In genomic region chr16:369275-369865, GRCh38 we compare ENCODE assay signal across 9 cellular contexts. TPM values are rescaled to one million over a fixed set of nuclear protein-coding genes. Genes with fewer than 3 reads are reported as not detected.
DNase-seq lines count a peak whose midpoint lies in the region; ATAC-seq and TF ChIP-seq lines count a peak whose summit lies in the region.
"Had no signal": no experiment of that assay in that cellular context is flagged by ENCODE, and none has a peak within 500 bp of the region (broad histone marks: within the 10 kb centered on the region; RNA-seq: fewer than 3 reads in every experiment).

No MANE protein-coding gene starts in this region.

- H3K4me3 Mint-ChIP-seq in CD14-positive monocyte = peak overlapping the region; percentile 71 to 81

- peaks cover 11% of the 10 kb centered on the region for H3K79me2 ChIP-seq in mammary epithelial cell (ENCODE audit: insufficient read depth, low read length)
- H3K79me2 ChIP-seq in neural cell (replicated peaks; ENCODE audit: insufficient read depth, low read length) = no peaks in the 10 kb centered on the region

- H3K9me3 ChIP-seq in HUES6 (ENCODE audit: control insufficient read depth, insufficient read depth, low read depth, low read length) (no peaks in the 10 kb centered on the region), mammary epithelial cell (replicated peaks; ENCODE audit: insufficient read depth, low read length) (no peaks in the 10 kb centered on the region), neural cell (ENCODE audit: low read length) (no peaks in the 10 kb centered on the region)

- peak overlapping the region; percentile 69 for H3K9ac ChIP-seq in HUES6 (ENCODE audit: low read length)
- H3K9ac ChIP-seq in mammary epithelial cell (ENCODE audit: insufficient read depth, low read length) = no peak overlapping the region
- H3K9ac ChIP-seq in neural cell (ENCODE audit: low read length) = peak overlapping the region; percentile 9

- no peaks in the 10 kb centered on the region for H3K9me3 Mint-ChIP-seq in CD14-positive monocyte

- WGBS in mammary epithelial cell (ENCODE audit: low coverage, missing lambda C conversion rate) = 73% methylated on average over 13 of the region's 20 CpGs

- H3K27ac Mint-ChIP-seq in CD14-positive monocyte = no peak overlapping the region

- peaks cover 4 to 8% (median 5%) of the 10 kb centered on the region in 3 donors for H3K27me3 Mint-ChIP-seq in CD14-positive monocyte (ENCODE audit: low read depth in 3 of 3)

- TF ChIP-seq EP300 in neural cell (conservative IDR thresholded peaks at IDR 0.05; ENCODE audit: poor library complexity, severe bottlenecking) = no peak

- H3K4me1 ChIP-seq in HUES6 (ENCODE audit: control insufficient read depth, insufficient read depth, low read length) (peaks cover 12% of the 10 kb centered on the region; the same call in 1 of the 2 replicates), mammary epithelial cell (ENCODE audit: insufficient read depth, low read length) (peaks cover 18% of the 10 kb centered on the region)

- no peak for DNase-seq in CD14-positive monocyte (ENCODE audit: low spot score)
- DNase-seq in mammary epithelial cell = no peak
- no peak for DNase-seq in NCI-H524 (lab: John Stamatoyannopoulos, UW)
- DNase-seq in RKO (ENCODE audit: low spot score) = no peak
- DNase-seq in SW 1271 (lab: John Stamatoyannopoulos, UW) = no peak
- DNase-seq: activated CD4-positive, alpha-beta T cell treated with anti-CD3 and anti-CD28 coated beads for 1 hour had no signal

- CTCF ChIA-PET in mammary epithelial cell (lab: Charles Lee; ENCODE audit: low non-redundant PET) = no interaction called here

- H3K36me3 Mint-ChIP-seq in CD14-positive monocyte = peaks cover 37 to 61% of the 10 kb centered on the region in 2 donors

- no peaks in the 10 kb centered on the region for H4K20me1 ChIP-seq in mammary epithelial cell (ENCODE audit: insufficient read depth, low read length)
- no peaks in the 10 kb centered on the region for H4K20me1 ChIP-seq in neural cell (ENCODE audit: insufficient read depth)

- intact Hi-C loops in CD14-positive monocyte (cut with micrococcal nuclease) = no loop called here
- intact Hi-C loops in mammary epithelial cell (cut with micrococcal nuclease) = no loop called here

- in situ Hi-C loops in mammary epithelial cell (cut with MboI; ENCODE audit: low sequenced_read_pairs in 2 of 2) = no loop called here

- H3K9me2 ChIP-seq in neural cell (ENCODE audit: insufficient read depth, low read length) = no peaks in the 10 kb centered on the region

- no peak for TF ChIP-seq RAD21 in neural cell (conservative IDR thresholded peaks at IDR 0.05)

- H3K27me3 ChIP-seq in HUES6 (ENCODE audit: control insufficient read depth, insufficient read depth, low read length) = no peaks in the 10 kb centered on the region
- no peaks in the 10 kb centered on the region for H3K27me3 ChIP-seq in mammary epithelial cell (ENCODE audit: insufficient read depth, low read length)
- H3K27me3 ChIP-seq in neural cell (ENCODE audit: insufficient read depth, low read depth, low read length) = no peaks in the 10 kb centered on the region

- H3K4me1 Mint-ChIP-seq in CD14-positive monocyte = peaks cover 19% of the 10 kb centered on the region

- no peak for ATAC-seq in HG03139 (IDR thresholded peaks at IDR 0.05; ENCODE audit: unreplicated experiment)

- H3F3A ChIP-seq in neural cell (ENCODE audit: insufficient read depth, low read length, poor library complexity, severe bottlenecking) = no peaks in the 10 kb centered on the region

- H2AFZ ChIP-seq in mammary epithelial cell (ENCODE audit: low read depth, low read length) (no peak overlapping the region), neural cell (ENCODE audit: low read depth, low read length) (no peak overlapping the region)

- BruUV-seq in mammary epithelial cell (replicated peaks; lab: Mats Ljungman, UMichigan) = no TSS peak

- H3K36me3 ChIP-seq in HUES6 (ENCODE audit: control insufficient read depth, insufficient read depth, low read length) (peaks cover 56% of the 10 kb centered on the region), mammary epithelial cell (ENCODE audit: insufficient read depth, low read length) (peaks cover 6% of the 10 kb centered on the region), neural cell (ENCODE audit: insufficient read depth, low read length) (no peaks in the 10 kb centered on the region)

- no peak overlapping the region for H3K27ac ChIP-seq in HUES6 (ENCODE audit: low read depth, low read length)
- no peak overlapping the region for H3K27ac ChIP-seq in mammary epithelial cell (ENCODE audit: insufficient read depth, low read depth, low read length)
- no peak overlapping the region for H3K27ac ChIP-seq in neural cell (ENCODE audit: low read length)

- dilution Hi-C loops in mammary epithelial cell (cut with HindIII; ENCODE audit: low sequenced_read_pairs) = no loop called here

- H3K4me2 ChIP-seq in mammary epithelial cell (ENCODE audit: insufficient read depth, low read depth, low read length) (peak overlapping the region; percentile 93), neural cell (ENCODE audit: low read length) (peak overlapping the region; percentile 59)

- H3K4me3 ChIP-seq in HUES6 (ENCODE audit: low read depth, low read length) (peak overlapping the region; percentile 65), mammary epithelial cell (replicated peaks in 1 of 3; ENCODE audit: insufficient read depth in 1 of 3, low read depth in 2 of 3, low read length in 3 of 3) (peak overlapping the region; percentile 15 to 50 (median 46)), neural cell (ENCODE audit: low read length) (peak overlapping the region; percentile 61)

- TF ChIP-seq CTCF in CD14-positive monocyte (IDR thresholded peaks at IDR 0.05) (no peak), mammary epithelial cell (conservative IDR thresholded peaks at IDR 0.05 in 1 of 2, IDR thresholded peaks at IDR 0.05 in 1 of 2; ENCODE audit: extremely low read depth in 1 of 2, insufficient read depth in 1 of 2, low read depth in 1 of 2, low read length in 2 of 2) (no peak), neural cell (IDR thresholded peaks at IDR 0.05; ENCODE audit: poor library complexity, severe bottlenecking) (no peak)

TF ChIP-seq in neural cell, 6 proteins besides CTCF, POLR2A, EP300 and RAD21:
- no peak for TF ChIP-seq EZH2 (IDR thresholded peaks at IDR 0.05; ENCODE audit: borderline replicate concordance, insufficient read depth, low read length, poor library complexity, severe bottlenecking)
- TF ChIP-seq TAF1 (IDR thresholded peaks at IDR 0.05; ENCODE audit: low read depth) = no peak
- no peak for TF ChIP-seq MXI1 (conservative IDR thresholded peaks at IDR 0.05; ENCODE audit: poor library complexity, severe bottlenecking)
- TF ChIP-seq SMC3 (conservative IDR thresholded peaks at IDR 0.05; ENCODE audit: poor library complexity) = no peak
- TF ChIP-seq REST (IDR thresholded peaks at IDR 0.05; ENCODE audit: borderline replicate concordance) = no peak
- no peak for TF ChIP-seq POLR2AphosphoS5 (IDR thresholded peaks at IDR 0.05)

RNA-seq across cellular contexts. Expression of gene MRPL28, which starts 1.0 kb away (rescaled TPM):
- polyA plus RNA-seq in CD14-positive monocyte = 10 to 100 TPM; 88.1 to 88.5 TPM
- 10 to 100 TPM; 49.8 to 83.9 TPM for total RNA-seq in mammary epithelial cell
- polyA plus RNA-seq in mammary epithelial cell = 155 TPM
- 129 TPM for polyA minus RNA-seq in mammary epithelial cell
- polyA plus RNA-seq in neural cell = 134 and 182 TPM in 2 replicates
- polyA minus RNA-seq in neural cell = 60.3 and 61.8 TPM in 2 replicates

RNA-seq across cellular contexts. Expression of gene PGAP6, which starts 12.4 kb away (rescaled TPM):
- polyA plus RNA-seq in CD14-positive monocyte = 10 to 100 TPM; 18.2 to 39.8 TPM
- total RNA-seq in mammary epithelial cell = 10 to 100 TPM; 31.3 to 44.5 TPM
- polyA plus RNA-seq in mammary epithelial cell = 73.2 TPM
- polyA minus RNA-seq in mammary epithelial cell = 77.1 TPM
- 36.7 and 47.3 TPM in 2 replicates for polyA plus RNA-seq in neural cell
- 28.4 and 39.9 TPM in 2 replicates for polyA minus RNA-seq in neural cell

RNA-seq across cellular contexts. Expression of gene AXIN1, which starts 16.8 kb away (rescaled TPM):
- polyA plus RNA-seq in CD14-positive monocyte (under 1 TPM; 0.30 to 0.74 TPM), mammary epithelial cell (13.0 TPM), neural cell (30.5 and 34.3 TPM in 2 replicates)
- 10 to 100 TPM; 21.7 to 31.2 TPM for total RNA-seq in mammary epithelial cell
- polyA minus RNA-seq in mammary epithelial cell (10.6 TPM), neural cell (25.5 and 26.8 TPM in 2 replicates)

RNA-seq across cellular contexts. Expression of gene NME4, which starts 27.6 kb away (rescaled TPM):
- polyA plus RNA-seq in CD14-positive monocyte (10 to 100 TPM; 26.9 to 31.4 TPM), mammary epithelial cell (88.6 TPM), neural cell (63.4 and 65.2 TPM in 2 replicates)
- total RNA-seq in mammary epithelial cell = 10 to 100 TPM; 64.7 to 74.4 TPM
- polyA minus RNA-seq in mammary epithelial cell (35.0 TPM), neural cell (17.9 and 19.7 TPM in 2 replicates)

RNA-seq across cellular contexts. Expression of gene DECR2, which starts 32.3 kb away (rescaled TPM):
- 1 to 10 TPM; 5.7 to 8.7 TPM for polyA plus RNA-seq in CD14-positive monocyte
- 10 to 100 TPM; 19.2 to 26.6 TPM for total RNA-seq in mammary epithelial cell
- 14.5 TPM for polyA plus RNA-seq in mammary epithelial cell
- polyA minus RNA-seq in mammary epithelial cell = 10.2 TPM
- polyA plus RNA-seq in neural cell = 58.8 and 71.8 TPM in 2 replicates
- polyA minus RNA-seq in neural cell = 11.2 and 18.0 TPM in 2 replicates
